In the genomic region with DNA sequence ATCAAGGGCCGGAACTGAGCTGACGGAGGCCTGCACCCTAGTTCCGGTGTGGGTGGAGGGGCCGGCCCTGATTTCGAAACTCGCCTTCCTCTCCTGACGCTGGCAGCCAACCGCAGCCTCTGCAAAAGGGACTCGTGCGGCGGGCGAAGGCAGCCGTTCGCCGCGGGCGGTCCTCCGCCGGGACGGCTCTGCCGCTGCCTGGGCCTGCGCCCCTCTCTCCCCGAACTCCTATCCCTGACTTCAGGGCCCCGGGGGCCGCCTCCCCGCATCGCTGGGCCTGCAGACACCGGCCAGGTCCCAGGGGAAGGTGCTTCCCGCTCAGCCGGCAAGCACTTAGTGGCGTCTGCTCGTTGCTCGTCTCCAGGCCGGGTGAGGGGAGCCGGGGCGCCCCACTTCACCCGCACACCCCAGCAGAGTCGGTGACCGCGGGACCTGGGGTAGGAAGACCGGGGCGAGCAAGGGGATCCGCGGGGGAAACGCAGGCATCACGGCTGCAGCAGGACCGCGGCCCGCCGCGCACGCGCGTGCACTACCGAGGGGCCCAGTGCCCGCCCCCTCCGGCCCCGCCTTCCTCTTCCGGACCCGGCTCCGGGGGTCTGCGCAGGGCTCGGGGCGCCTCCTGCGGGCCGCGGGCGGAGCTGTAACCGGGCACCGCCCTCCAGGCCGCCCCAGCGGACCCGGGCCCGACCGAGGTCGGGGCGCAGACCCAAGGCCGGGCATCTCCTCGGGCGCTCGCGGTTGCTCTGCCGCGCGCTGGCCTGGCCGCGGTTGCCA, we compare ENCODE assay signal across 1 cellular context.
TF ChIP-seq lines count a peak whose summit lies in the region.

No MANE protein-coding gene starts in this region.

TF ChIP-seq in H1, 55 proteins besides CTCF, POLR2A, EP300 and RAD21:
- TF ChIP-seq SIN3A (conservative IDR thresholded peaks at IDR 0.05 in 1 of 2, IDR thresholded peaks at IDR 0.05 in 1 of 2; ENCODE audit: low read depth in 1 of 2, low read length in 2 of 2) (peak; percentile 18 to 54; a peak in 3 of 4 replicates), MAFK (IDR thresholded peaks at IDR 0.05; ENCODE audit: low read depth, low read length) (no peak), RBBP5 (IDR thresholded peaks at IDR 0.05; ENCODE audit: borderline replicate concordance, low read depth, low read length) (peak; percentile 96), FOSL1 (IDR thresholded peaks at IDR 0.05; ENCODE audit: insufficient read depth, low read depth, low read length) (no peak), CREB1 (IDR thresholded peaks at IDR 0.05) (peak; percentile 24; the same call in 1 of the 2 replicates), SIRT6 (IDR thresholded peaks at IDR 0.05; ENCODE audit: low read length) (no peak), BACH1 (IDR thresholded peaks at IDR 0.05; ENCODE audit: low read length) (peak; percentile 32; the same call in 1 of the 2 replicates), KDM4A (IDR thresholded peaks at IDR 0.05; ENCODE audit: low read depth, low read length, severe bottlenecking) (peak; percentile 35), CEBPB (IDR thresholded peaks at IDR 0.05; ENCODE audit: low read depth, low read length) (peak; percentile 89), KDM1A (IDR thresholded peaks at IDR 0.05; ENCODE audit: borderline replicate concordance, low read length) (no peak), SAP30 (IDR thresholded peaks at IDR 0.05; ENCODE audit: insufficient read depth, insufficient replicate concordance, low read length) (no peak), NANOG (IDR thresholded peaks at IDR 0.05; ENCODE audit: insufficient read depth, low read depth, low read length, poor library complexity, severe bottlenecking) (no peak), SP2 (IDR thresholded peaks at IDR 0.05; ENCODE audit: low read length) (no peak), EZH2 (IDR thresholded peaks at IDR 0.05; ENCODE audit: low read depth, low read length, severe bottlenecking) (no peak), SP4 (IDR thresholded peaks at IDR 0.05; ENCODE audit: low read length) (peak; percentile 65; the same call in 1 of the 2 replicates), TBP (IDR thresholded peaks at IDR 0.05; ENCODE audit: low read depth, low read length) (peak; percentile 39; the same call in 1 of the 2 replicates), RFX5 (IDR thresholded peaks at IDR 0.05; ENCODE audit: borderline replicate concordance, low read depth, low read length) (no peak), RXRA (IDR thresholded peaks at IDR 0.05; ENCODE audit: insufficient read depth, low read depth, low read length) (no peak), SRF (IDR thresholded peaks at IDR 0.05; ENCODE audit: low read depth, low read length) (no peak), NRF1 (IDR thresholded peaks at IDR 0.05; ENCODE audit: low read depth, low read length) (peak; percentile 50), RNF2 (IDR thresholded peaks at IDR 0.05; ENCODE audit: borderline replicate concordance, low read depth, low read length, missing control alignments, poor library complexity, severe bottlenecking) (no peak), HDAC6 (IDR thresholded peaks at IDR 0.05; ENCODE audit: low read depth, low read length) (no peak), YY1 (IDR thresholded peaks at IDR 0.05; ENCODE audit: low read depth, low read length) (no peak), BCL11A (IDR thresholded peaks at IDR 0.05; ENCODE audit: low read depth in 2 of 2, low read length in 2 of 2) (no peak), GTF2F1 (IDR thresholded peaks at IDR 0.05; ENCODE audit: borderline replicate concordance, low read depth, low read length) (no peak), GABPA (IDR thresholded peaks at IDR 0.05; ENCODE audit: borderline replicate concordance, insufficient read depth, low read length) (peak; percentile 82), TEAD4 (IDR thresholded peaks at IDR 0.05; ENCODE audit: low read depth, low read length) (no peak), CTBP2 (IDR thresholded peaks at IDR 0.05; ENCODE audit: borderline replicate concordance, insufficient read depth, insufficient read length, low read length) (no peak), CBX8 (IDR thresholded peaks at IDR 0.05; ENCODE audit: borderline replicate concordance, low read depth, low read length) (no peak), ASH2L (IDR thresholded peaks at IDR 0.05; ENCODE audit: low read length) (peak; percentile 67), TAF7 (optimal IDR thresholded peaks at IDR 0.05; ENCODE audit: borderline replicate concordance, low read depth, low read length) (peak; percentile 51), JUN (IDR thresholded peaks at IDR 0.05; ENCODE audit: low read depth, low read length) (no peak), SP1 (IDR thresholded peaks at IDR 0.05; ENCODE audit: low read depth, low read length) (no peak), TCF12 (IDR thresholded peaks at IDR 0.05; ENCODE audit: low read depth, low read length) (no peak), CBX5 (IDR thresholded peaks at IDR 0.05; ENCODE audit: low read depth, low read length) (no peak), POLR2AphosphoS5 (IDR thresholded peaks at IDR 0.05; ENCODE audit: low read depth, low read length) (0 out of 2 replicates have a peak, but pooled peaks have one; percentile 49), PHF8 (conservative IDR thresholded peaks at IDR 0.05; ENCODE audit: low read depth, low read length) (peak; percentile 60), POU5F1 (IDR thresholded peaks at IDR 0.05; ENCODE audit: low read depth, low read length) (no peak), TAF1 (IDR thresholded peaks at IDR 0.05; ENCODE audit: low read depth, low read length) (peak; percentile 67), HDAC2 (IDR thresholded peaks at IDR 0.05; ENCODE audit: borderline replicate concordance in 1 of 2, low read depth in 2 of 2, low read length in 2 of 2) (0 out of 4 replicates have a peak, but pooled peaks of 1 of the 2 experiments have one; percentile 58), JUND (IDR thresholded peaks at IDR 0.05; ENCODE audit: low read length) (no peak), KDM5A (IDR thresholded peaks at IDR 0.05; ENCODE audit: low read length) (no peak), SIX5 (IDR thresholded peaks at IDR 0.05; ENCODE audit: low read depth, low read length) (no peak), BRCA1 (IDR thresholded peaks at IDR 0.05; ENCODE audit: low read depth, low read length) (no peak), ZNF274 (IDR thresholded peaks at IDR 0.05; ENCODE audit: borderline replicate concordance, extremely low read depth, low read length) (no peak), CHD2 (IDR thresholded peaks at IDR 0.05; ENCODE audit: low read length) (no peak)
- TF ChIP-seq, protein P1, sequence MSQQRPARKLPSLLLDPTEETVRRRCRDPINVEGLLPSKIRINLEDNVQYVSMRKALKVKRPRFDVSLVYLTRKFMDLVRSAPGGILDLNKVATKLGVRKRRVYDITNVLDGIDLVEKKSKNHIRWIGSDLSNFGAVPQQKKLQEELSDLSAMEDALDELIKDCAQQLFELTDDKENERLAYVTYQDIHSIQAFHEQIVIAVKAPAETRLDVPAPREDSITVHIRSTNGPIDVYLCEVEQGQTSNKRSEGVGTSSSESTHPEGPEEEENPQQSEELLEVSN (IDR thresholded peaks at IDR 0.05): peak; percentile 72
- TF ChIP-seq, protein P2, sequence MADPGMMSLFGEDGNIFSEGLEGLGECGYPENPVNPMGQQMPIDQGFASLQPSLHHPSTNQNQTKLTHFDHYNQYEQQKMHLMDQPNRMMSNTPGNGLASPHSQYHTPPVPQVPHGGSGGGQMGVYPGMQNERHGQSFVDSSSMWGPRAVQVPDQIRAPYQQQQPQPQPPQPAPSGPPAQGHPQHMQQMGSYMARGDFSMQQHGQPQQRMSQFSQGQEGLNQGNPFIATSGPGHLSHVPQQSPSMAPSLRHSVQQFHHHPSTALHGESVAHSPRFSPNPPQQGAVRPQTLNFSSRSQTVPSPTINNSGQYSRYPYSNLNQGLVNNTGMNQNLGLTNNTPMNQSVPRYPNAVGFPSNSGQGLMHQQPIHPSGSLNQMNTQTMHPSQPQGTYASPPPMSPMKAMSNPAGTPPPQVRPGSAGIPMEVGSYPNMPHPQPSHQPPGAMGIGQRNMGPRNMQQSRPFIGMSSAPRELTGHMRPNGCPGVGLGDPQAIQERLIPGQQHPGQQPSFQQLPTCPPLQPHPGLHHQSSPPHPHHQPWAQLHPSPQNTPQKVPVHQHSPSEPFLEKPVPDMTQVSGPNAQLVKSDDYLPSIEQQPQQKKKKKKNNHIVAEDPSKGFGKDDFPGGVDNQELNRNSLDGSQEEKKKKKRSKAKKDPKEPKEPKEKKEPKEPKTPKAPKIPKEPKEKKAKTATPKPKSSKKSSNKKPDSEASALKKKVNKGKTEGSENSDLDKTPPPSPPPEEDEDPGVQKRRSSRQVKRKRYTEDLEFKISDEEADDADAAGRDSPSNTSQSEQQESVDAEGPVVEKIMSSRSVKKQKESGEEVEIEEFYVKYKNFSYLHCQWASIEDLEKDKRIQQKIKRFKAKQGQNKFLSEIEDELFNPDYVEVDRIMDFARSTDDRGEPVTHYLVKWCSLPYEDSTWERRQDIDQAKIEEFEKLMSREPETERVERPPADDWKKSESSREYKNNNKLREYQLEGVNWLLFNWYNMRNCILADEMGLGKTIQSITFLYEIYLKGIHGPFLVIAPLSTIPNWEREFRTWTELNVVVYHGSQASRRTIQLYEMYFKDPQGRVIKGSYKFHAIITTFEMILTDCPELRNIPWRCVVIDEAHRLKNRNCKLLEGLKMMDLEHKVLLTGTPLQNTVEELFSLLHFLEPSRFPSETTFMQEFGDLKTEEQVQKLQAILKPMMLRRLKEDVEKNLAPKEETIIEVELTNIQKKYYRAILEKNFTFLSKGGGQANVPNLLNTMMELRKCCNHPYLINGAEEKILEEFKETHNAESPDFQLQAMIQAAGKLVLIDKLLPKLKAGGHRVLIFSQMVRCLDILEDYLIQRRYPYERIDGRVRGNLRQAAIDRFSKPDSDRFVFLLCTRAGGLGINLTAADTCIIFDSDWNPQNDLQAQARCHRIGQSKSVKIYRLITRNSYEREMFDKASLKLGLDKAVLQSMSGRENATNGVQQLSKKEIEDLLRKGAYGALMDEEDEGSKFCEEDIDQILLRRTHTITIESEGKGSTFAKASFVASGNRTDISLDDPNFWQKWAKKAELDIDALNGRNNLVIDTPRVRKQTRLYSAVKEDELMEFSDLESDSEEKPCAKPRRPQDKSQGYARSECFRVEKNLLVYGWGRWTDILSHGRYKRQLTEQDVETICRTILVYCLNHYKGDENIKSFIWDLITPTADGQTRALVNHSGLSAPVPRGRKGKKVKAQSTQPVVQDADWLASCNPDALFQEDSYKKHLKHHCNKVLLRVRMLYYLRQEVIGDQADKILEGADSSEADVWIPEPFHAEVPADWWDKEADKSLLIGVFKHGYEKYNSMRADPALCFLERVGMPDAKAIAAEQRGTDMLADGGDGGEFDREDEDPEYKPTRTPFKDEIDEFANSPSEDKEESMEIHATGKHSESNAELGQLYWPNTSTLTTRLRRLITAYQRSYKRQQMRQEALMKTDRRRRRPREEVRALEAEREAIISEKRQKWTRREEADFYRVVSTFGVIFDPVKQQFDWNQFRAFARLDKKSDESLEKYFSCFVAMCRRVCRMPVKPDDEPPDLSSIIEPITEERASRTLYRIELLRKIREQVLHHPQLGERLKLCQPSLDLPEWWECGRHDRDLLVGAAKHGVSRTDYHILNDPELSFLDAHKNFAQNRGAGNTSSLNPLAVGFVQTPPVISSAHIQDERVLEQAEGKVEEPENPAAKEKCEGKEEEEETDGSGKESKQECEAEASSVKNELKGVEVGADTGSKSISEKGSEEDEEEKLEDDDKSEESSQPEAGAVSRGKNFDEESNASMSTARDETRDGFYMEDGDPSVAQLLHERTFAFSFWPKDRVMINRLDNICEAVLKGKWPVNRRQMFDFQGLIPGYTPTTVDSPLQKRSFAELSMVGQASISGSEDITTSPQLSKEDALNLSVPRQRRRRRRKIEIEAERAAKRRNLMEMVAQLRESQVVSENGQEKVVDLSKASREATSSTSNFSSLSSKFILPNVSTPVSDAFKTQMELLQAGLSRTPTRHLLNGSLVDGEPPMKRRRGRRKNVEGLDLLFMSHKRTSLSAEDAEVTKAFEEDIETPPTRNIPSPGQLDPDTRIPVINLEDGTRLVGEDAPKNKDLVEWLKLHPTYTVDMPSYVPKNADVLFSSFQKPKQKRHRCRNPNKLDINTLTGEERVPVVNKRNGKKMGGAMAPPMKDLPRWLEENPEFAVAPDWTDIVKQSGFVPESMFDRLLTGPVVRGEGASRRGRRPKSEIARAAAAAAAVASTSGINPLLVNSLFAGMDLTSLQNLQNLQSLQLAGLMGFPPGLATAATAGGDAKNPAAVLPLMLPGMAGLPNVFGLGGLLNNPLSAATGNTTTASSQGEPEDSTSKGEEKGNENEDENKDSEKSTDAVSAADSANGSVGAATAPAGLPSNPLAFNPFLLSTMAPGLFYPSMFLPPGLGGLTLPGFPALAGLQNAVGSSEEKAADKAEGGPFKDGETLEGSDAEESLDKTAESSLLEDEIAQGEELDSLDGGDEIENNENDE (IDR thresholded peaks at IDR 0.05; ENCODE audit: insufficient replicate concordance, low read length): no peak
- TF ChIP-seq, protein P3, sequence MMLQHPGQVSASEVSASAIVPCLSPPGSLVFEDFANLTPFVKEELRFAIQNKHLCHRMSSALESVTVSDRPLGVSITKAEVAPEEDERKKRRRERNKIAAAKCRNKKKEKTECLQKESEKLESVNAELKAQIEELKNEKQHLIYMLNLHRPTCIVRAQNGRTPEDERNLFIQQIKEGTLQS (IDR thresholded peaks at IDR 0.05; ENCODE audit: insufficient read depth, low read depth, low read length): no peak
- TF ChIP-seq, protein P4, sequence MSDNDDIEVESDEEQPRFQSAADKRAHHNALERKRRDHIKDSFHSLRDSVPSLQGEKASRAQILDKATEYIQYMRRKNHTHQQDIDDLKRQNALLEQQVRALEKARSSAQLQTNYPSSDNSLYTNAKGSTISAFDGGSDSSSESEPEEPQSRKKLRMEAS (IDR thresholded peaks at IDR 0.05): peak; percentile 57
- TF ChIP-seq, protein P5, sequence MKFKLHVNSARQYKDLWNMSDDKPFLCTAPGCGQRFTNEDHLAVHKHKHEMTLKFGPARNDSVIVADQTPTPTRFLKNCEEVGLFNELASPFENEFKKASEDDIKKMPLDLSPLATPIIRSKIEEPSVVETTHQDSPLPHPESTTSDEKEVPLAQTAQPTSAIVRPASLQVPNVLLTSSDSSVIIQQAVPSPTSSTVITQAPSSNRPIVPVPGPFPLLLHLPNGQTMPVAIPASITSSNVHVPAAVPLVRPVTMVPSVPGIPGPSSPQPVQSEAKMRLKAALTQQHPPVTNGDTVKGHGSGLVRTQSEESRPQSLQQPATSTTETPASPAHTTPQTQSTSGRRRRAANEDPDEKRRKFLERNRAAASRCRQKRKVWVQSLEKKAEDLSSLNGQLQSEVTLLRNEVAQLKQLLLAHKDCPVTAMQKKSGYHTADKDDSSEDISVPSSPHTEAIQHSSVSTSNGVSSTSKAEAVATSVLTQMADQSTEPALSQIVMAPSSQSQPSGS (IDR thresholded peaks at IDR 0.05; ENCODE audit: low read length): no peak
- TF ChIP-seq, protein P6, sequence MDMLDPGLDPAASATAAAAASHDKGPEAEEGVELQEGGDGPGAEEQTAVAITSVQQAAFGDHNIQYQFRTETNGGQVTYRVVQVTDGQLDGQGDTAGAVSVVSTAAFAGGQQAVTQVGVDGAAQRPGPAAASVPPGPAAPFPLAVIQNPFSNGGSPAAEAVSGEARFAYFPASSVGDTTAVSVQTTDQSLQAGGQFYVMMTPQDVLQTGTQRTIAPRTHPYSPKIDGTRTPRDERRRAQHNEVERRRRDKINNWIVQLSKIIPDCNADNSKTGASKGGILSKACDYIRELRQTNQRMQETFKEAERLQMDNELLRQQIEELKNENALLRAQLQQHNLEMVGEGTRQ (IDR thresholded peaks at IDR 0.05; ENCODE audit: low read length): no peak
